ENCODE assay signal across 9 cellular contexts in genomic region chr6:19851273-19852089, GRCh38. TPM values are rescaled to one million over a fixed set of nuclear protein-coding genes. Genes with fewer than 3 reads are reported as not detected.
DNase-seq lines count a peak whose midpoint lies in the region; ATAC-seq, FAIRE-seq and TF ChIP-seq lines count a peak whose summit lies in the region.
"Had no signal": no experiment of that assay in that cellular context is flagged by ENCODE, and none has a peak within 500 bp of the region (broad histone marks: within the 10 kb centered on the region; RNA-seq: fewer than 3 reads in every experiment).

No MANE protein-coding gene starts in this region.

- no peaks in the 10 kb centered on the region for H3K27me3 Mint-ChIP-seq in Calu3 (ENCODE audit: unreplicated experiment)
- H3K27me3 Mint-ChIP-seq in stimulated activated naive B cell treated with anti-CD40 and anti-IgM and Interleukin-4, amounts not matched to agents 10 μg/mL and 1 μg/mL and 100 μg/mL, for 72 hours: peaks cover 3 to 14% of the 10 kb centered on the region in 2 donors

- DNase-seq in Calu3: peak; percentile 72
- DNase-seq in NCI-H2196 (lab: John Stamatoyannopoulos, UW; ENCODE audit: unreplicated experiment): peak; percentile 81
- peak in 2 of 4 experiments; percentile 45 to 67 for DNase-seq in K562 (ENCODE audit: extremely low read depth in 1 of 4, low spot score in 3 of 4)
- DNase-seq in iPS DF 19.7 (ENCODE audit: low read depth, low spot score): peak; percentile 48
- no peak for DNase-seq in stimulated activated naive B cell treated with anti-CD40 and anti-IgM and Interleukin-4, amounts not matched to agents 10 μg/mL and 1 μg/mL and 100 μg/mL, for 72 hours
- no peak for DNase-seq in mesenteric fat pad (ENCODE audit: low spot score)

- no peaks in the 10 kb centered on the region; a peak in 1 of 5 replicates for H3K4me1 ChIP-seq in K562 (replicated peaks in 1 of 2; ENCODE audit: control insufficient read depth in 2 of 2, insufficient read depth in 2 of 2, low read length in 2 of 2)

- in situ Hi-C loops in K562 (cut with MboI): loop anchor here (25.0 kb wide), 1 partner anchor 1264 kb away; no protein-coding TSS in a partner anchor

- FAIRE-seq in K562 (lab: Jason Lieb, UNC): peak; percentile 82

- H3K9ac ChIP-seq in K562 (ENCODE audit: insufficient read depth in 1 of 2, low read depth in 2 of 2, low read length in 2 of 2): no peak overlapping the region

- TF ChIP-seq CTCF in Calu3 (IDR thresholded peaks at IDR 0.05; ENCODE audit: unreplicated experiment) (peak; percentile 87), K562 (IDR thresholded peaks at IDR 0.05 in 2 of 3, conservative IDR thresholded peaks at IDR 0.05 in 1 of 3; ENCODE audit: insufficient read depth in 2 of 3, low read depth in 1 of 3, low read length in 3 of 3) (peak; percentile 63 to 89 (median 79))

- no peaks in the 10 kb centered on the region for H3K36me3 Mint-ChIP-seq in Calu3 (ENCODE audit: insufficient read depth, unreplicated experiment)
- H3K36me3 Mint-ChIP-seq in stimulated activated naive B cell treated with anti-CD40 and anti-IgM and Interleukin-4, amounts not matched to agents 10 μg/mL and 1 μg/mL and 100 μg/mL, for 72 hours: no peaks in the 10 kb centered on the region

- H3K9me3 ChIP-seq in K562 (replicated peaks; ENCODE audit: control insufficient read depth, insufficient read depth, low read depth, low read length): no peaks in the 10 kb centered on the region
- H3K9me3 ChIP-seq: neutrophil had no signal

- H3K27me3 ChIP-seq in K562 (ENCODE audit: control insufficient read depth in 2 of 2, insufficient read depth in 2 of 2, low read length in 2 of 2): peaks cover 7 to 16% of the 10 kb centered on the region in 2 experiments; a peak in 3 of 5 replicates

- H3K36me3 ChIP-seq in K562 (ENCODE audit: control insufficient read depth, insufficient read depth, low read length): no peaks in the 10 kb centered on the region
- H3K36me3 ChIP-seq: neutrophil had no signal

- peak; percentile 72 to 86 for TF ChIP-seq RAD21 in K562 (CRISPR knock-in tag; conservative IDR thresholded peaks at IDR 0.05 in 1 of 2, IDR thresholded peaks at IDR 0.05 in 1 of 2)

- TF ChIP-seq POLR2A in K562 (conservative IDR thresholded peaks at IDR 0.05): no peak

- CTCF ChIA-PET in Calu3 (lab: Charles Lee) (interaction anchor here (0.7 to 1.6 kb wide), 5 partner anchors 9 to 205 kb away, joined by 3 to 4 read pairs (median 4); no protein-coding TSS in a partner anchor), K562 (lab: Yijun Ruan, JAX; ENCODE audit: low intra/inter-chr PET ratio) (interaction anchor here (0.6 to 1.4 kb wide), 3 partner anchors 861 to 1527 kb away, joined by 3 read pairs; no protein-coding TSS in a partner anchor)

- no peaks in the 10 kb centered on the region for H3K79me2 ChIP-seq in K562 (ENCODE audit: control insufficient read depth, insufficient read depth, low read length)

- intact Hi-C loops in Calu3 (cut with micrococcal nuclease; ENCODE audit: unreplicated experiment): loop anchor here (1.0 to 10.0 kb wide), 8 partner anchors 39 to 857 kb away; no protein-coding TSS in a partner anchor
- intact Hi-C loops in K562 (cut with micrococcal nuclease): loop anchor here (1.0 to 5.0 kb wide), 2 partner anchors 206 to 1255 kb away; no protein-coding TSS in a partner anchor

- no peaks in the 10 kb centered on the region for H3K9me3 Mint-ChIP-seq in Calu3 (ENCODE audit: low read depth, unreplicated experiment)
- H3K9me3 Mint-ChIP-seq in stimulated activated naive B cell treated with anti-CD40 and anti-IgM and Interleukin-4, amounts not matched to agents 10 μg/mL and 1 μg/mL and 100 μg/mL, for 72 hours: peaks cover 0 to 2% of the 10 kb centered on the region in 2 donors

- ATAC-seq in HG02759 (IDR thresholded peaks at IDR 0.05; ENCODE audit: unreplicated experiment): peak; percentile 52
- ATAC-seq in K562: peak; percentile 95
- peak; percentile 39 to 42 for ATAC-seq in stimulated activated naive B cell treated with anti-CD40 and anti-IgM and Interleukin-4, amounts not matched to agents 10 μg/mL and 1 μg/mL and 100 μg/mL, for 72 hours (replicated peaks)
- ATAC-seq in HG02571 (IDR thresholded peaks at IDR 0.05; ENCODE audit: unreplicated experiment): no peak

- no peak overlapping the region for H3K27ac ChIP-seq in K562 (ENCODE audit: extremely low read depth, low read depth, low read length)
- H3K27ac ChIP-seq: neutrophil had no signal

- BruUV-seq in Calu3 (replicated peaks; lab: Mats Ljungman, UMichigan): no TSS peak
- no TSS peak for BruUV-seq in K562 (replicated peaks; lab: Mats Ljungman, UMichigan)

- under 1% methylated on average over 10 of the region's 10 CpGs for WGBS in K562 (ENCODE audit: insufficient coverage, low coverage, missing lambda C conversion rate)

- POLR2A ChIA-PET in K562 (lab: Yijun Ruan, JAX): no interaction called here

- H3K9me1 ChIP-seq in K562 (ENCODE audit: control insufficient read depth, insufficient read depth, low read length): no peaks in the 10 kb centered on the region

- H3K4me1 Mint-ChIP-seq in Calu3 (ENCODE audit: low read depth, unreplicated experiment): peaks cover 13% of the 10 kb centered on the region
- H3K4me1 Mint-ChIP-seq in stimulated activated naive B cell treated with anti-CD40 and anti-IgM and Interleukin-4, amounts not matched to agents 10 μg/mL and 1 μg/mL and 100 μg/mL, for 72 hours: no peaks in the 10 kb centered on the region

- TF ChIP-seq EP300 in K562 (IDR thresholded peaks at IDR 0.05; ENCODE audit: low read length): no peak

- H3K4me2 ChIP-seq in K562 (ENCODE audit: insufficient read depth, low read length): no peak overlapping the region

- H4K20me1 ChIP-seq in K562 (replicated peaks; ENCODE audit: control insufficient read depth, insufficient read depth, low read length): no peaks in the 10 kb centered on the region

- H2AFZ ChIP-seq in K562 (ENCODE audit: low read depth, low read length): no peak overlapping the region

- H3K27ac Mint-ChIP-seq in Calu3 (ENCODE audit: unreplicated experiment): peak overlapping the region; percentile 77
- no peak overlapping the region for H3K27ac Mint-ChIP-seq in stimulated activated naive B cell treated with anti-CD40 and anti-IgM and Interleukin-4, amounts not matched to agents 10 μg/mL and 1 μg/mL and 100 μg/mL, for 72 hours

- H3K4me3 Mint-ChIP-seq in Calu3 (ENCODE audit: low read depth, unreplicated experiment): peak overlapping the region; percentile 40
- no peak overlapping the region for H3K4me3 Mint-ChIP-seq in stimulated activated naive B cell treated with anti-CD40 and anti-IgM and Interleukin-4, amounts not matched to agents 10 μg/mL and 1 μg/mL and 100 μg/mL, for 72 hours

- no peak overlapping the region for H3K4me3 ChIP-seq in K562

TF ChIP-seq in K562, 482 proteins besides CTCF, POLR2A, EP300 and RAD21 (continues in another document):
- no peak for TF ChIP-seq PBX2 (CRISPR knock-in tag; IDR thresholded peaks at IDR 0.05; ENCODE audit: low read depth)
- peak; percentile 88 for TF ChIP-seq PBX2 (tag; conservative IDR thresholded peaks at IDR 0.05; ENCODE audit: low read depth)

RNA-seq across cellular contexts. Expression of gene ID4, which starts 14.3 kb away (rescaled TPM):
- total RNA-seq in Calu3 (2022): 1.7 and 1.8 TPM in 2 replicates
- total RNA-seq in K562 (2011; cell fraction: chromatin; rRNA removed; ENCODE audit: low replicate concordance): not detected in 2 replicates
- total RNA-seq in K562 (2011; cell fraction: nucleolus; rRNA removed): not detected in 2 replicates
- not detected in 2 replicates for total RNA-seq in K562 (2011; cell fraction: nucleoplasm; rRNA removed)
- total RNA-seq in K562 (2014; rRNA removed): not detected in 2 replicates
- total RNA-seq in K562 (2014; rRNA removed; fragmentation: Illumina TruSeq; extraction: Trizol): not detected in 2 replicates
- total RNA-seq in K562 (2015; rRNA removed; fragmentation: Illumina TruSeq; extraction: Trizol): not detected in 2 replicates
- total RNA-seq in K562 (2021): 0.07 TPM in 1 of 2 replicates, not detected in the other
- polyA plus RNA-seq in K562 (2011; rRNA removed): not detected in 2 replicates
- not detected in 2 replicates for polyA plus RNA-seq in K562 (2011; cell fraction: cytosol; rRNA removed)
- polyA plus RNA-seq in K562 (2011; cell fraction: nucleus; rRNA removed): not detected in 2 replicates
- polyA plus RNA-seq in K562 (2012): not detected in 2 replicates
- not detected in 2 replicates for polyA plus RNA-seq in K562 (2014; fragmentation: Illumina TruSeq; extraction: Trizol)
- polyA plus RNA-seq in K562 (2014; fragmentation: Nextera tagmentation; extraction: Ambion mirVana): not detected
- not detected in 2 replicates for polyA plus RNA-seq in K562 (2014; rRNA removed)
- polyA minus RNA-seq in K562 (2011; rRNA and poly(A)+ RNA removed): not detected in 2 replicates
- not detected in 2 replicates for polyA minus RNA-seq in K562 (2011; cell fraction: cytosol; rRNA and poly(A)+ RNA removed)
- not detected in 2 replicates for polyA minus RNA-seq in K562 (2011; cell fraction: nucleus; rRNA and poly(A)+ RNA removed)
- total RNA-seq in mesenteric fat pad: 203 TPM

Comparison
In these comparisons a context has a peak if more than half of its experiments do, and no peak if none do; other contexts are left out.
1. DNase-seq: peak in Calu3 (single experiment), NCI-H2196 (single experiment) and iPS DF 19.7 (single experiment); none in stimulated activated naive B cell treated with anti-CD40 and anti-IgM and Interleukin-4, amounts not matched to agents 10 μg/mL and 1 μg/mL and 100 μg/mL, for 72 hours (single experiment) and mesenteric fat pad (single experiment).
2. RNA of gene ID4, which starts 14.3 kb away (total RNA-seq): 203 TPM in mesenteric fat pad (single experiment); 1.7 to 1.8 TPM in Calu3 and 0.07 TPM in K562; every median in the first group is over 10 times any median in the second.